Comparison of ENCODE assay signal across 27 cellular contexts in genomic region chr19:10317857-10318462, GRCh38. TPM values are rescaled to one million over a fixed set of nuclear protein-coding genes. Genes with fewer than 3 reads are reported as not detected.
"Had no signal": no experiment of that assay in that cellular context is flagged by ENCODE, and none has a peak within 500 bp of the region (broad histone marks: within the 10 kb centered on the region; RNA-seq: fewer than 3 reads in every experiment).

No MANE protein-coding gene starts in this region.

- ATAC-seq: heart right ventricle; mucosa of descending colon; naive thymus-derived CD4-positive, alpha-beta T cell; sciatic nerve; stimulated activated naive B cell treated with anti-CD40 and anti-IgM and Interleukin-4, amounts not matched to agents 10 μg/mL and 1 μg/mL and 100 μg/mL, for 72 hours; stimulated activated naive CD8-positive, alpha-beta T cell treated with anti-CD3 and anti-CD28 coated beads, Interleukin-15, Interleukin-2, amounts not matched to agents 100 U/mL and 50 U/mL, for 24 hours had no signal

- DNase-seq: heart right ventricle; islet precursor cell; left ventricle myocardium inferior; mesendoderm; midbrain; mucosa of descending colon; naive thymus-derived CD4-positive, alpha-beta T cell; occipital lobe; ovary; stimulated activated CD4-positive, alpha-beta T cell treated with anti-CD3 and anti-CD28 coated beads, Interleukin-12 subunit alpha, Interleukin-12 subunit beta, amount 100 ng/mL, for 4 hours; stimulated activated CD4-positive, alpha-beta T cell treated with anti-CD3 and anti-CD28 coated beads, Interleukin-15, amount 100 ng/mL, for 24 hours; stimulated activated CD4-positive, alpha-beta T cell treated with anti-CD3 and anti-CD28 coated beads, Interleukin-2, amount 100 ng/mL, for 24 hours; stimulated activated CD4-positive, alpha-beta T cell treated with anti-CD3 and anti-CD28 coated beads, Interleukin-4, amount 100 ng/mL, for 1 hour; stimulated activated naive B cell treated with anti-CD40 and anti-IgM and Interleukin-4, amounts not matched to agents 10 μg/mL and 1 μg/mL and 100 μg/mL, for 72 hours; stimulated activated naive CD8-positive, alpha-beta T cell treated with anti-CD3 and anti-CD28 coated beads, Interleukin-15, Interleukin-2, amounts not matched to agents 100 U/mL and 50 U/mL, for 24 hours; stomach; testis; thyroid gland; transverse colon had no signal

- H3K4me3 ChIP-seq: heart right ventricle, hepatocyte, left ventricle myocardium inferior, lung, mucosa of descending colon, ovary, right atrium auricular region, skin epidermis, stomach, testis, thyroid gland, transverse colon, upper lobe of left lung, vagina had no signal

- H3K4me3 Mint-ChIP-seq: stimulated activated naive B cell treated with anti-CD40 and anti-IgM and Interleukin-4, amounts not matched to agents 10 μg/mL and 1 μg/mL and 100 μg/mL, for 72 hours had no signal

- H3K9me3 ChIP-seq: heart right ventricle, left ventricle myocardium inferior, mucosa of descending colon, ovary, right atrium auricular region, stomach, testis, thyroid gland, transverse colon, upper lobe of left lung, vagina had no signal

- H3K27ac Mint-ChIP-seq: progenitor cell of endocrine pancreas; stimulated activated naive B cell treated with anti-CD40 and anti-IgM and Interleukin-4, amounts not matched to agents 10 μg/mL and 1 μg/mL and 100 μg/mL, for 72 hours had no signal

- H3K27me3 ChIP-seq: heart right ventricle, hepatocyte, ovary, right atrium auricular region, stomach, testis, thyroid gland, transverse colon, upper lobe of left lung, vagina had no signal

- H3K27me3 Mint-ChIP-seq: naive thymus-derived CD4-positive, alpha-beta T cell; progenitor cell of endocrine pancreas; stimulated activated naive B cell treated with anti-CD40 and anti-IgM and Interleukin-4, amounts not matched to agents 10 μg/mL and 1 μg/mL and 100 μg/mL, for 72 hours had no signal

- H3K27ac ChIP-seq: heart right ventricle, hepatocyte, left ventricle myocardium inferior, ovary, right atrium auricular region, skin epidermis, stomach, testis, thyroid gland, transverse colon, upper lobe of left lung, vagina had no signal

- H3K9me3 Mint-ChIP-seq: stimulated activated naive B cell treated with anti-CD40 and anti-IgM and Interleukin-4, amounts not matched to agents 10 μg/mL and 1 μg/mL and 100 μg/mL, for 72 hours had no signal

- H3K4me2 ChIP-seq: hepatocyte had no signal

- H2AFZ ChIP-seq: hepatocyte had no signal

- H3K36me3 ChIP-seq: ovary had no signal

RNA-seq across cellular contexts. Expression of gene ICAM5, which starts 28.2 kb away (rescaled TPM):
- total RNA-seq: progenitor cell of endocrine pancreas had no signal
- polyA plus RNA-seq: naive thymus-derived CD4-positive, alpha-beta T cell had no signal
